In the genomic region with DNA sequence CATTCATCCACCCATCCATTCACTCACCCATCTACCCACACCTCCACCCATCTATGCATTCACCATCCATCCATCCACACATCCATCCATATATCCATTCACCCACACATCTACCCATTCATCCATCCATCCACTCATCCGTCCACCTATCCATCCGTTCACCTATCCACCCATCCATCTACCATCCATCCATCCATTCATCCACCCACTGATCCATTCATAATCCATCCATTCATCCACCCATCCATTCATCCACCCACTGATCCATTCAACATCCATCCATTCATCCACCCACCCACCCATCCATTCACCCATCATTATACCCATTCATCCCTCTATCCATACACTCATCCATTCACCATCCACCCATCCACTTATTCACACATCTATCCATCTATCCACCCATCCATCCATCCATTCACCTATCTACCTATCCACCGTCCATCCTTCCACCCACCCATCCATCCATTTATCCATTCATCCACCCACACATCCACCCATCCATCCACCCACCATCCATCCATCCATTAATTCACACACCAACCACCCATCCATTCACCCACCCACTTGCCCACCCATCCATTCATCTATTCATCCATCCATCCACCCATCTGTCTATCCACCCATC, we compare ENCODE assay signal across 28 cellular contexts.
"Had no signal": no experiment of that assay in that cellular context is flagged by ENCODE, and none has a peak within 500 bp of the region (broad histone marks: within the 10 kb centered on the region; RNA-seq: fewer than 3 reads in every experiment).

No MANE protein-coding gene starts in this region.

- H3K27ac ChIP-seq: coronary artery, dorsolateral prefrontal cortex, epithelial cell of prostate, esophagus squamous epithelium, gastrocnemius medialis, heart right ventricle, left lung, lower lobe of right lung had no signal

- H3K9me3 ChIP-seq: esophagus squamous epithelium, gastrocnemius medialis, heart right ventricle, left lung, lower lobe of right lung, mucosa of descending colon had no signal

- H3K27me3 ChIP-seq: gastrocnemius medialis, left lung had no signal

- ATAC-seq: effector memory CD8-positive, alpha-beta T cell; esophagus mucosa; gastrocnemius medialis; heart right ventricle; left cardiac atrium; left lung; left ventricle myocardium superior; lower lobe of right lung; mucosa of descending colon had no signal

- H3K4me1 ChIP-seq: esophagus squamous epithelium, gastrocnemius medialis, heart right ventricle, left lung, lower lobe of right lung had no signal

- H3K36me3 ChIP-seq: esophagus squamous epithelium, gastrocnemius medialis, heart right ventricle, left lung, lower lobe of right lung had no signal

- DNase-seq: dermis blood vessel endothelial cell; dorsolateral prefrontal cortex; effector CD8-positive, alpha-beta T cell; effector memory CD8-positive, alpha-beta T cell; endodermal cell; erythroblast; esophagus squamous epithelium; foreskin fibroblast; foreskin melanocyte; gastrocnemius medialis; glutamatergic neuron; head of caudate nucleus; heart right ventricle; hippocampal formation; left cardiac atrium; left lung; left ventricle myocardium superior; lower lobe of right lung; mesenchymal stem cell; mucosa of descending colon; naive B cell had no signal

- H3K4me3 ChIP-seq: coronary artery, dorsolateral prefrontal cortex, esophagus squamous epithelium, gastrocnemius medialis, heart right ventricle, left lung, lower lobe of right lung, mucosa of descending colon had no signal

- FAIRE-seq: colon, endometrium, islet of Langerhans, keratinocyte had no signal
